14 cellular contexts compared by ENCODE assay signal in genomic region chr10:100715445-100716385, GRCh38. TPM values are rescaled to one million over a fixed set of nuclear protein-coding genes. Genes with fewer than 3 reads are reported as not detected.
DNase-seq lines count a peak whose midpoint lies in the region; ATAC-seq and TF ChIP-seq lines count a peak whose summit lies in the region.
"Had no signal": no experiment of that assay in that cellular context is flagged by ENCODE, and none has a peak within 500 bp of the region (broad histone marks: within the 10 kb centered on the region; RNA-seq: fewer than 3 reads in every experiment).

No MANE protein-coding gene starts in this region.

- no peaks in the 10 kb centered on the region for H3F3A ChIP-seq in smooth muscle cell (ENCODE audit: low read depth)

- H3K36me3 ChIP-seq in smooth muscle cell (ENCODE audit: low read depth), result no peaks in the 10 kb centered on the region
- no peaks in the 10 kb centered on the region for H3K36me3 ChIP-seq in left lung

- no peaks in the 10 kb centered on the region for H4K20me1 ChIP-seq in smooth muscle cell (ENCODE audit: low read depth)

- H3K27me3 ChIP-seq in smooth muscle cell (ENCODE audit: low read depth) (peaks cover 100% of the 10 kb centered on the region), left lung (peaks cover 84 to 100% of the 10 kb centered on the region in 2 donors)

- H3K4me2 ChIP-seq in smooth muscle cell, result peak overlapping the region; percentile 79

- H3K9ac ChIP-seq in smooth muscle cell (ENCODE audit: low read depth), result no peak overlapping the region

- DNase-seq in DMS 273 (lab: John Stamatoyannopoulos, UW; ENCODE audit: unreplicated experiment) (peak; percentile 13), DMS 273 treated with DMSO at 0.1 percent for 48 hours (lab: John Stamatoyannopoulos, UW) (no peak), amniotic epithelial cell (ENCODE audit: low read depth) (peak; percentile 32), left kidney (ENCODE audit: low read depth, low spot score) (peak; percentile 50), smooth muscle cell (lab: John Stamatoyannopoulos, UW; ENCODE audit: unreplicated experiment) (no peak), left lung (no peak), NCI-H1092 treated with DMSO at 0.1 percent for 48 hours (lab: John Stamatoyannopoulos, UW) (no peak)
- DNase-seq: DMS79, NCI-H526 treated with DMSO at 0.1 percent for 48 hours, nucleus accumbens had no signal

- no peaks in the 10 kb centered on the region for H3K4me1 ChIP-seq in smooth muscle cell (ENCODE audit: low read depth)
- H3K4me1 ChIP-seq in left lung, result peaks cover 0 to 3% of the 10 kb centered on the region in 2 donors

- no peak overlapping the region for H3K27ac ChIP-seq in smooth muscle cell (ENCODE audit: low read depth)
- no peak overlapping the region for H3K27ac ChIP-seq in left lung
- H3K27ac ChIP-seq: 22Rv1, SK-N-MC had no signal

- H3K9me3 ChIP-seq in smooth muscle cell (replicated peaks; ENCODE audit: low read depth) (no peaks in the 10 kb centered on the region), left lung (no peaks in the 10 kb centered on the region)

- peak overlapping the region; percentile 33 for H3K4me3 ChIP-seq in smooth muscle cell
- H3K4me3 ChIP-seq in left lung, result no peak overlapping the region
- H3K4me3 ChIP-seq: SK-N-MC had no signal

- WGBS in smooth muscle cell (ENCODE audit: low lambda C conversion rate), result 11% methylated on average over 55 of the region's 66 CpGs

- intact Hi-C loops in left lung (cut with DNase I), result no loop called here

- peak overlapping the region; percentile 86 for H2AFZ ChIP-seq in smooth muscle cell (ENCODE audit: low read depth)

- ATAC-seq in left lung (no peak), GM21390 (IDR thresholded peaks at IDR 0.05; ENCODE audit: unreplicated experiment) (no peak)

- TF ChIP-seq CTCF in smooth muscle cell (IDR thresholded peaks at IDR 0.05; ENCODE audit: borderline replicate concordance, insufficient read depth, poor library complexity, severe bottlenecking) (no peak), left lung (IDR thresholded peaks at IDR 0.05) (no peak)

- H3K79me2 ChIP-seq in smooth muscle cell (ENCODE audit: low read depth), result no peaks in the 10 kb centered on the region

RNA-seq across cellular contexts. Expression of gene PAX2, which starts 29.7 kb away (rescaled TPM):
- total RNA-seq in smooth muscle cell, result not detected in 2 replicates
- not detected in 2 replicates for polyA plus RNA-seq in smooth muscle cell
- total RNA-seq in left lung, result not detected
- total RNA-seq: activated CD8-positive, alpha-beta memory T cell treated with anti-CD3 and anti-CD28 coated beads for 36 hours had no signal

Comparison
In these comparisons a context has a peak if more than half of its experiments do, and no peak if none do; other contexts are left out.
1. DNase-seq: peak in DMS 273 (single experiment), amniotic epithelial cell (single experiment) and left kidney (single experiment); none in DMS 273 treated with DMSO at 0.1 percent for 48 hours (single experiment), smooth muscle cell (single experiment), left lung (0 of 2) and NCI-H1092 treated with DMSO at 0.1 percent for 48 hours (single experiment).